Comparison of ENCODE assay signal across 20 cellular contexts in genomic region chr20:53723045-53723444, GRCh38.
"Had no signal": no experiment of that assay in that cellular context is flagged by ENCODE, and none has a peak within 500 bp of the region (broad histone marks: within the 10 kb centered on the region; RNA-seq: fewer than 3 reads in every experiment).

No MANE protein-coding gene starts in this region.

- DNase-seq: activated B cell treated with CpG ODN at 0.5 μM for 24 hours; activated CD4-positive, alpha-beta T cell treated with anti-CD3 and anti-CD28 coated beads for 1 hour; activated CD8-positive, alpha-beta memory T cell treated with anti-CD3 and anti-CD28 coated beads, Interleukin-2, amount 50 U/mL, for 4 hours; activated effector memory CD4-positive, alpha-beta T cell treated with anti-CD3 and anti-CD28 coated beads, Interleukin-2, amount 50 U/mL, for 16 hours; activated naive CD4-positive, alpha-beta T cell treated with Interleukin-2 at 50 U/mL for 16 hours; brain microvascular endothelial cell; colonic mucosa; MG63; NCI-H1105; NCI-H1436; NCI-H1694 treated with DMSO at 0.1 percent for 48 hours; NCI-H2029 treated with DMSO at 0.1 percent for 48 hours; NCI-H345; NCI-H510A; NCI-H526 treated with DMSO at 0.1 percent for 48 hours; NCI-H82; PC-3; SHP77 treated with DMSO at 0.1 percent for 48 hours; T1000 had no signal

- H3K9me3 ChIP-seq: colonic mucosa, MG63 had no signal

- ATAC-seq: activated naive CD4-positive, alpha-beta T cell treated with anti-CD3 and anti-CD28 coated beads, Interleukin-2, amount 50 U/mL, for 72 hours; PC-3 had no signal

- H3K9me3 Mint-ChIP-seq: activated B cell treated with CpG ODN at 0.5 μM for 24 hours had no signal

- H3K36me3 ChIP-seq: brain microvascular endothelial cell, colonic mucosa, MG63 had no signal

- H3K4me1 ChIP-seq: colonic mucosa had no signal

- H3K27me3 ChIP-seq: brain microvascular endothelial cell, colonic mucosa, MG63 had no signal

- H3K27ac ChIP-seq: brain microvascular endothelial cell, colonic mucosa had no signal

- H3K27me3 Mint-ChIP-seq: activated B cell treated with CpG ODN at 0.5 μM for 24 hours had no signal

- H3K27ac Mint-ChIP-seq: activated naive CD4-positive, alpha-beta T cell treated with anti-CD3 and anti-CD28 coated beads, Interleukin-2, amount 50 U/mL, for 72 hours had no signal

- H3K4me3 Mint-ChIP-seq: activated B cell treated with CpG ODN at 0.5 μM for 24 hours had no signal

- H3K4me3 ChIP-seq: colonic mucosa, MG63 had no signal
